12 cellular contexts compared by ENCODE assay signal in the genomic region with DNA sequence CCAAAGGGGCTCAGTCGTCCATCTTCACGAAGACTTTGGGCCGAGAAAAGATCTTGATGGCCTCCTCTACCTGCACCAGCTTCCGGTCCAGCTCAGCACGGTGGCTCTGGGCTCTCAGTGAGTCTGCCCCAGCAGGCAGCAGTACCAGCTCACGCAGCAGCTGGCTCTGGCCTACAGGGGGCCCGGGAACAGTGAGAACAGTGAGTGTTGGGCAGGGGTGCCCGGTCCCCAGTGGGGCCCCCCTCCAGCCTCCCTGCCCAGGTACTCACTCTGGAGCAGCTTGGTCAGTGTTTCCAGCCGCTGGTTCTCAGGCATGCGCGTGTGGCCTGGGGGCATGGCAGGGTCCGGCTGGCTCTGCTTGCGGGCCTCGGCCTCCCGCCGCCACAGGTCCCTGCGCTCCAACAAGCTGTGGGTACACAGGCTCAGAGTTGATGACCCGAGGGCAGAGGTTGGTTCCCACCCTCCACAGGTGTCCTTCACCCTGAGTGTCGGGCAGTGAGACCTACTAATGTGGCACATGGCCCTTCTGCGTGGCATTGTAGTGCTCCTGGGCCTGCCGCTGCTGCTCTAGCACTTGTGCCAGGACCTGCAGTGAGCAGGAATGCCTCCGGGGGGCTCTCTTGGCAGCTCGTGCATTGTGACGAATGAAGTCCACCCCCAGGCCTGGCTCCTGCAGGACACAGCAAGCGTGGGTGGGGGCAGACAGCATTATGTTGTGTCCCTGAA. TPM values are rescaled to one million over a fixed set of nuclear protein-coding genes. Genes with fewer than 3 reads are reported as not detected.
DNase-seq lines count a peak whose midpoint lies in the region; ATAC-seq and TF ChIP-seq lines count a peak whose summit lies in the region.
"Had no signal": no experiment of that assay in that cellular context is flagged by ENCODE, and none has a peak within 500 bp of the region (broad histone marks: within the 10 kb centered on the region; RNA-seq: fewer than 3 reads in every experiment).

No MANE protein-coding gene starts in this region.

- H3K4me3 ChIP-seq in HL-60 (replicated peaks; ENCODE audit: insufficient read depth, low read length) (no peak overlapping the region), liver (ENCODE audit: low read depth in 1 of 3, low read length in 3 of 3) (no peak overlapping the region)
- H3K4me3 ChIP-seq: BLaER1 treated with 17β-estradiol and CSF1 and Interleukin-3, amounts not matched to agents 10 nM and 100 nM; spleen; upper lobe of left lung had no signal

- CTCF ChIA-PET in activated naive CD4-positive, alpha-beta T cell treated with anti-CD3 and anti-CD28 coated beads for 36 hours (lab: Charles Lee): interaction anchor here (0.5 to 13.5 kb wide), 9 partner anchors 9 to 272 kb away, joined by 3 to 131 read pairs (median 4); no protein-coding TSS in a partner anchor

- H3K27ac ChIP-seq in HL-60 (replicated peaks) (no peak overlapping the region), liver (ENCODE audit: low read depth in 1 of 2, low read length in 2 of 2) (peak overlapping the region; percentile 58 to 71)
- H3K27ac ChIP-seq: BLaER1 treated with 17β-estradiol and CSF1 and Interleukin-3, amounts not matched to agents 10 nM and 100 nM; upper lobe of left lung had no signal

- no peaks in the 10 kb centered on the region for H3K9me3 ChIP-seq in liver (ENCODE audit: control insufficient read depth in 4 of 4, low read length in 3 of 4)
- H3K9me3 ChIP-seq: BLaER1 treated with 17β-estradiol and CSF1 and Interleukin-3, amounts not matched to agents 10 nM and 100 nM; spleen; upper lobe of left lung had no signal

- no peak overlapping the region for H3K4me3 Mint-ChIP-seq in activated naive CD4-positive, alpha-beta T cell treated with anti-CD3 and anti-CD28 coated beads for 36 hours
- no peak overlapping the region for H3K4me3 Mint-ChIP-seq in stimulated activated naive B cell treated with anti-CD40 and anti-IgM and Interleukin-4, amounts not matched to agents 10 μg/mL and 1 μg/mL and 100 μg/mL, for 72 hours

- H3K27me3 ChIP-seq in HL-60 (ENCODE audit: insufficient read depth, poor library complexity, severe bottlenecking): no peaks in the 10 kb centered on the region
- H3K27me3 ChIP-seq in liver (ENCODE audit: control insufficient read depth in 4 of 4, insufficient read depth in 4 of 4, low read length in 3 of 4): no peaks in the 10 kb centered on the region
- H3K27me3 ChIP-seq: BLaER1 treated with 17β-estradiol and CSF1 and Interleukin-3, amounts not matched to agents 10 nM and 100 nM; spleen; upper lobe of left lung had no signal

- H3K36me3 Mint-ChIP-seq in activated naive CD4-positive, alpha-beta T cell treated with anti-CD3 and anti-CD28 coated beads for 36 hours (ENCODE audit: low read depth): peaks cover 1% of the 10 kb centered on the region
- H3K36me3 Mint-ChIP-seq in stimulated activated naive B cell treated with anti-CD40 and anti-IgM and Interleukin-4, amounts not matched to agents 10 μg/mL and 1 μg/mL and 100 μg/mL, for 72 hours: peaks cover 10 to 19% of the 10 kb centered on the region in 2 donors

- H3K9ac ChIP-seq in liver (ENCODE audit: low read depth in 1 of 2, low read length in 2 of 2): peak overlapping the region in 1 of 2 donors; percentile 40

- TF ChIP-seq RAD21 in liver (IDR thresholded peaks at IDR 0.05): peak in 1 of 2 donors; percentile 19

- peaks cover 23 to 75% (median 56%) of the 10 kb centered on the region in 4 donors for H3K4me1 ChIP-seq in liver (ENCODE audit: control insufficient read depth in 4 of 4, insufficient read depth in 4 of 4, low read length in 3 of 4)

- H3K27me3 Mint-ChIP-seq in activated naive CD4-positive, alpha-beta T cell treated with anti-CD3 and anti-CD28 coated beads for 36 hours (ENCODE audit: low read depth): no peaks in the 10 kb centered on the region
- no peaks in the 10 kb centered on the region for H3K27me3 Mint-ChIP-seq in stimulated activated naive B cell treated with anti-CD40 and anti-IgM and Interleukin-4, amounts not matched to agents 10 μg/mL and 1 μg/mL and 100 μg/mL, for 72 hours

- DNase-seq in NCI-H2227 (lab: John Stamatoyannopoulos, UW; ENCODE audit: unreplicated experiment): peak; percentile 16
- DNase-seq in NCI-H2227 treated with DMSO at 0.1 percent for 48 hours (lab: John Stamatoyannopoulos, UW): no peak
- peak in 1 of 2 experiments; percentile 41 for DNase-seq in HL-60 (ENCODE audit: low read depth in 1 of 2, low spot score in 1 of 2)
- DNase-seq in activated naive CD4-positive, alpha-beta T cell treated with anti-CD3 and anti-CD28 coated beads for 36 hours: peak; percentile 56
- DNase-seq in stimulated activated naive B cell treated with anti-CD40 and anti-IgM and Interleukin-4, amounts not matched to agents 10 μg/mL and 1 μg/mL and 100 μg/mL, for 72 hours: no peak
- DNase-seq in globus pallidus (ENCODE audit: low spot score): no peak
- DNase-seq in activated gamma-delta T cell (lab: John Stamatoyannopoulos, UW): no peak
- DNase-seq: NCI-H446 treated with DMSO at 0.1 percent for 48 hours, spleen had no signal

- ATAC-seq in stimulated activated naive B cell treated with anti-CD40 and anti-IgM and Interleukin-4, amounts not matched to agents 10 μg/mL and 1 μg/mL and 100 μg/mL, for 72 hours (replicated peaks): no peak

- no peaks in the 10 kb centered on the region for H3K36me3 ChIP-seq in liver (ENCODE audit: control insufficient read depth in 4 of 4, insufficient read depth in 3 of 4, low read depth in 1 of 4, low read length in 3 of 4)

- TF ChIP-seq CTCF in HL-60 (IDR thresholded peaks at IDR 0.05; ENCODE audit: insufficient read depth, low read length) (peak; percentile 29), liver (IDR thresholded peaks at IDR 0.05; ENCODE audit: low read depth, low read length, missing input control) (peak; percentile 16)

- H3K27ac Mint-ChIP-seq in activated naive CD4-positive, alpha-beta T cell treated with anti-CD3 and anti-CD28 coated beads for 36 hours: no peak overlapping the region
- no peak overlapping the region for H3K27ac Mint-ChIP-seq in stimulated activated naive B cell treated with anti-CD40 and anti-IgM and Interleukin-4, amounts not matched to agents 10 μg/mL and 1 μg/mL and 100 μg/mL, for 72 hours

- peaks cover 31% of the 10 kb centered on the region for H3K4me1 Mint-ChIP-seq in activated naive CD4-positive, alpha-beta T cell treated with anti-CD3 and anti-CD28 coated beads for 36 hours (ENCODE audit: low read depth)
- H3K4me1 Mint-ChIP-seq in stimulated activated naive B cell treated with anti-CD40 and anti-IgM and Interleukin-4, amounts not matched to agents 10 μg/mL and 1 μg/mL and 100 μg/mL, for 72 hours: peaks cover 38 to 54% of the 10 kb centered on the region in 2 donors

- WGBS in liver: 54% methylated on average over 25 of the region's 25 CpGs

- intact Hi-C loops in activated naive CD4-positive, alpha-beta T cell treated with anti-CD3 and anti-CD28 coated beads for 36 hours (cut with micrococcal nuclease): no loop called here

- H3K9me3 Mint-ChIP-seq in activated naive CD4-positive, alpha-beta T cell treated with anti-CD3 and anti-CD28 coated beads for 36 hours: no peaks in the 10 kb centered on the region
- no peaks in the 10 kb centered on the region for H3K9me3 Mint-ChIP-seq in stimulated activated naive B cell treated with anti-CD40 and anti-IgM and Interleukin-4, amounts not matched to agents 10 μg/mL and 1 μg/mL and 100 μg/mL, for 72 hours

TF ChIP-seq in liver, 16 proteins besides CTCF, POLR2A, EP300 and RAD21:
- TF ChIP-seq HNF4A (conservative IDR thresholded peaks at IDR 0.05) (peak; percentile 80 to 86), TAF1 (conservative IDR thresholded peaks at IDR 0.05) (no peak), FOXA2 (IDR thresholded peaks at IDR 0.05) (no peak), NR2F2 (IDR thresholded peaks at IDR 0.05) (no peak), GABPA (IDR thresholded peaks at IDR 0.05 in 1 of 2, conservative IDR thresholded peaks at IDR 0.05 in 1 of 2) (no peak), RXRA (IDR thresholded peaks at IDR 0.05) (peak; percentile 63 to 67), SP1 (IDR thresholded peaks at IDR 0.05) (peak; percentile 60), HNF4G (IDR thresholded peaks at IDR 0.05) (no peak)
- TF ChIP-seq, protein P1, sequence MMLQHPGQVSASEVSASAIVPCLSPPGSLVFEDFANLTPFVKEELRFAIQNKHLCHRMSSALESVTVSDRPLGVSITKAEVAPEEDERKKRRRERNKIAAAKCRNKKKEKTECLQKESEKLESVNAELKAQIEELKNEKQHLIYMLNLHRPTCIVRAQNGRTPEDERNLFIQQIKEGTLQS (IDR thresholded peaks at IDR 0.05): no peak

RNA-seq across cellular contexts. Expression of gene PARD6A, which starts 2.6 kb away (rescaled TPM):
- total RNA-seq in activated naive CD4-positive, alpha-beta T cell treated with anti-CD3 and anti-CD28 coated beads for 36 hours: 1 to 10 TPM; 7.3 to 8.4 TPM
- 1 to 10 TPM in 1 of 2 donors, under 1 TPM in 1; 0.42 to 1.4 TPM for total RNA-seq in liver
- polyA plus RNA-seq in liver: 1 to 10 TPM; 2.2 to 2.4 TPM

RNA-seq across cellular contexts. Expression of gene ENKD1, which starts 3.2 kb away (rescaled TPM):
- 1 to 10 TPM; 6.7 to 7.3 TPM for total RNA-seq in activated naive CD4-positive, alpha-beta T cell treated with anti-CD3 and anti-CD28 coated beads for 36 hours
- total RNA-seq in liver: 1 to 10 TPM; 3.0 to 7.8 TPM
- polyA plus RNA-seq in liver: 1 to 10 TPM; 2.6 to 6.5 TPM

RNA-seq across cellular contexts. Expression of gene ACD, which starts 3.3 kb away (rescaled TPM):
- 10 to 100 TPM; 49.2 to 54.9 TPM for total RNA-seq in activated naive CD4-positive, alpha-beta T cell treated with anti-CD3 and anti-CD28 coated beads for 36 hours
- 1 to 10 TPM; 4.3 to 5.6 TPM for total RNA-seq in liver
- 1 to 10 TPM; 4.7 to 5.6 TPM for polyA plus RNA-seq in liver

RNA-seq across cellular contexts. Expression of gene C16orf86, which starts 3.3 kb away (rescaled TPM):
- total RNA-seq in activated naive CD4-positive, alpha-beta T cell treated with anti-CD3 and anti-CD28 coated beads for 36 hours: 1 to 10 TPM; 3.2 to 3.6 TPM
- total RNA-seq in liver: 1 to 10 TPM; 1.2 to 1.9 TPM
- 1 to 10 TPM; 2.3 to 2.6 TPM for polyA plus RNA-seq in liver

RNA-seq across cellular contexts. Expression of gene CARMIL2, which starts 18.4 kb away (rescaled TPM):
- 100 to 1,000 TPM; 123 to 130 TPM for total RNA-seq in activated naive CD4-positive, alpha-beta T cell treated with anti-CD3 and anti-CD28 coated beads for 36 hours
- 1 to 10 TPM in 1 of 2 donors, under 1 TPM in 1; 0.51 to 1.3 TPM for total RNA-seq in liver
- polyA plus RNA-seq in liver: under 1 TPM in 1 of 2 donors, not detected in 1; 0.39 TPM

Comparison
In these comparisons a context has a peak if more than half of its experiments do, and no peak if none do; other contexts are left out.
1. DNase-seq: peak in NCI-H2227 (single experiment) and activated naive CD4-positive, alpha-beta T cell treated with anti-CD3 and anti-CD28 coated beads for 36 hours (single experiment); none in NCI-H2227 treated with DMSO at 0.1 percent for 48 hours (single experiment), stimulated activated naive B cell treated with anti-CD40 and anti-IgM and Interleukin-4, amounts not matched to agents 10 μg/mL and 1 μg/mL and 100 μg/mL, for 72 hours (single experiment), globus pallidus (single experiment) and activated gamma-delta T cell (single experiment).
2. RNA of gene ACD, which starts 3.3 kb away (total RNA-seq): 49.2 to 54.9 TPM in activated naive CD4-positive, alpha-beta T cell treated with anti-CD3 and anti-CD28 coated beads for 36 hours; 4.3 to 5.6 TPM in liver; every median in the first group is over 4 times any median in the second.